In the genomic region with DNA sequence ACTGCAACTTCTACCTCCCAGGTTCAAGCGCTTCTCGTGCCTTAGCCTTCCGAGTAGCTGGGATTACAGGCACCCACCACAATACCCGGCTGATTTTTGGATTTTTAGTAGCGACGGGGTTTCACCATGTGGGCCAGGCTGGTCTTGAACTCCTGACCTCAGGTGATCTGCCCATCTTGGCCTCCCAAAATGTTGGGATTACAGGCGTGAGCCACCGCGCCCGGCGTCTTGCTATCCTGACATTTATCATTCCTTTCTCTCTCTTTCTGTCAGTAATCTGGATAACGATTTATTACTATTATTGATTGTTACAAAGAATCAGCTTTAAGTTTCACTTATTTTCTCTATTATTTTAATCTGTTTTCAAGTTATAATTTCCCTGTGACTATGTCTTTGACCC, we compare ENCODE assay signal across 27 cellular contexts.
A peak's percentile ranks its signal among the peaks of the same experiment; 100 is the strongest.
DNase-seq lines count a peak whose midpoint lies in the region; ATAC-seq and TF ChIP-seq lines count a peak whose summit lies in the region.
"Had no signal": no experiment of that assay in that cellular context is flagged by ENCODE, and none has a peak within 500 bp of the region (broad histone marks: within the 10 kb centered on the region; RNA-seq: fewer than 3 reads in every experiment).

No MANE protein-coding gene starts in this region.

- peak; percentile 61 for DNase-seq in Right ventricle myocardium inferior (ENCODE audit: missing footprints)
- no peak for DNase-seq in left ventricle myocardium inferior
- DNase-seq: 8988T; ACHN; AML-193; BE2C; C1 segment of cervical spinal cord; Caco-2; Calu3; CD4-positive, alpha-beta memory T cell; CD4-positive, alpha-beta T cell; CD4-positive, CD25-positive, alpha-beta regulatory T cell; CD8-positive, alpha-beta memory T cell; CD8-positive, alpha-beta T cell; COR-L47; DMS 273 treated with DMSO at 0.1 percent for 48 hours; DMS153; DMS53; DMS79; DMS79 treated with DMSO at 0.1 percent for 48 hours; DND-41; EL had no signal

- H3K27me3 ChIP-seq in left ventricle myocardium inferior (ENCODE audit: low read depth) = no peaks in the 10 kb centered on the region
- H3K27me3 ChIP-seq: BE2C; BLaER1; BLaER1 treated with 17β-estradiol and CSF1 and Interleukin-3, amounts not matched to agents 10 nM and 100 nM had no signal

- intact Hi-C loops in Right ventricle myocardium inferior (cut with DNase I) = no loop called here
- intact Hi-C loops in left ventricle myocardium inferior (cut with micrococcal nuclease) = no loop called here

- H3K27ac ChIP-seq in left ventricle myocardium inferior (replicated peaks) = no peak overlapping the region
- H3K27ac ChIP-seq: 22Rv1; A549; BLaER1; BLaER1 treated with 17β-estradiol and CSF1 and Interleukin-3, amounts not matched to agents 10 nM and 100 nM; C4-2B had no signal

- no peak for TF ChIP-seq CTCF in left ventricle myocardium inferior (IDR thresholded peaks at IDR 0.05; ENCODE audit: borderline replicate concordance)

- ATAC-seq in Right ventricle myocardium inferior = no peak
- ATAC-seq: A549; CD8-positive, alpha-beta T cell had no signal

- no peaks in the 10 kb centered on the region for H3K36me3 ChIP-seq in left ventricle myocardium inferior
- H3K36me3 ChIP-seq: BE2C; BLaER1; BLaER1 treated with 17β-estradiol and CSF1 and Interleukin-3, amounts not matched to agents 10 nM and 100 nM had no signal

- no peak overlapping the region for H3K4me3 ChIP-seq in left ventricle myocardium inferior
- H3K4me3 ChIP-seq: A549; BLaER1; BLaER1 treated with 17β-estradiol and CSF1 and Interleukin-3, amounts not matched to agents 10 nM and 100 nM had no signal

- peaks cover 41% of the 10 kb centered on the region for H3K9me3 ChIP-seq in left ventricle myocardium inferior (replicated peaks)
- H3K9me3 ChIP-seq: A549, BE2C had no signal

- no peaks in the 10 kb centered on the region for H3K4me1 ChIP-seq in left ventricle myocardium inferior
- H3K4me1 ChIP-seq: A549; BLaER1; BLaER1 treated with 17β-estradiol and CSF1 and Interleukin-3, amounts not matched to agents 10 nM and 100 nM; Caco-2 had no signal
